Comparison of ENCODE assay signal across 8 cellular contexts in the genomic region with DNA sequence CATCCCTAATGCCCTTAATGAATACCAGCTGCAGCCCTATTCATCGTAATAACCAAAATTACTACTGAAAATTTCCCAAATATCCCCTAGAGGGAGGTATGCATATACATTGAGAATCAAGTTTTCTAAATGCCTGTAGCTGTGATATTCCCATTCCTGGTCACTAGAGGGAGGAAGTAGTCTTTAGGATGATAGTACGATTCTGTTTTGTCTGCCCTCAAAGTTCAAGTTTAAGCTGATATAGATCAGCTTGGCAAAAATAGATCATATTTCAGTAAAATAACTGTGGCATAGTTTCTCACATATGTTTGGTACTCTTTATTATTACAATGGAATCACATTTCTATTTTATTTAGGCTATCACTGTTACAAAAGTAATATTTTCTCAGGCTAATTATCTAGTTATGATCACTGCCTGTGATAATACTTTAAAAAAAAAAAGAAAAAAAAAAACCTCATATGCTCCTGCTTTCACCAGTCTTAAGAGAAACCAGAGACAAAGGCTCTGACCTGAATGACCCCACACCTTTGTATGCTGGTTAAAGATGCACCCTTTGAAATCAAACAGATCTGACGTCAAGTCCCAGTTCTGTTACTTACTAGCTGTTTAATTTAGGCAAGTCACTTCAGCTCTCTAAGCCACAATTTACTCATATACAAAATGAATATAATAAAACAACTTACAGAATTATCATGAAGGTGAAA. TPM values are rescaled to one million over a fixed set of nuclear protein-coding genes. Genes with fewer than 3 reads are reported as not detected.
DNase-seq lines count a peak whose midpoint lies in the region; ATAC-seq and TF ChIP-seq lines count a peak whose summit lies in the region.

No MANE protein-coding gene starts in this region.

- no peak overlapping the region for H3K4me2 ChIP-seq in OCI-LY7 (ENCODE audit: low read length)

- DNase-seq in activated CD4-positive, CD25-positive, alpha-beta regulatory T cell (lab: John Stamatoyannopoulos, UW), result no peak
- peak; percentile 70 for DNase-seq in Jurkat, Clone E6-1 (ENCODE audit: low read depth, low spot score)
- DNase-seq in OCI-LY7 (ENCODE audit: low spot score) (peak; percentile 77), choroid plexus epithelial cell (ENCODE audit: low read depth) (peak; percentile 91), lower lobe of right lung (no peak), nucleus accumbens (lab: John Stamatoyannopoulos, UW) (no peak)

- H3K79me2 ChIP-seq in OCI-LY7 (ENCODE audit: insufficient read depth, low read depth, low read length), result no peaks in the 10 kb centered on the region

- H3K9me2 ChIP-seq in OCI-LY7 (ENCODE audit: insufficient read depth, low read length), result no peaks in the 10 kb centered on the region

- intact Hi-C loops in OCI-LY7 (cut with micrococcal nuclease; ENCODE audit: unreplicated experiment) (no loop called here), lower lobe of right lung (cut with DNase I) (no loop called here)

- TF ChIP-seq CTCF in OCI-LY7 (conservative IDR thresholded peaks at IDR 0.05; ENCODE audit: low read length) (peak; percentile 94), choroid plexus epithelial cell (conservative IDR thresholded peaks at IDR 0.05; ENCODE audit: low read depth, low read length) (peak; percentile 79), lower lobe of right lung (IDR thresholded peaks at IDR 0.05) (peak; percentile 75)

- no peaks in the 10 kb centered on the region for H3K9me3 ChIP-seq in OCI-LY7 (ENCODE audit: low read length)
- no peaks in the 10 kb centered on the region for H3K9me3 ChIP-seq in lower lobe of right lung

- ATAC-seq in activated CD4-positive, CD25-positive, alpha-beta regulatory T cell treated with anti-CD3 and anti-CD28 coated beads, Interleukin-2, amount 50 U/mL, for 24 hours, result peak; percentile 47 to 52
- ATAC-seq in GM21737 (IDR thresholded peaks at IDR 0.05; ENCODE audit: unreplicated experiment), result peak; percentile 85
- peak; percentile 80 to 86 for ATAC-seq in lower lobe of right lung

- no peak overlapping the region for H3K4me3 ChIP-seq in Jurkat, Clone E6-1 (ENCODE audit: low read length)
- no peak overlapping the region for H3K4me3 ChIP-seq in OCI-LY7 (ENCODE audit: low read depth, low read length, poor library complexity, severe bottlenecking)
- no peak overlapping the region for H3K4me3 ChIP-seq in choroid plexus epithelial cell (ENCODE audit: low read depth, low read length)
- H3K4me3 ChIP-seq in lower lobe of right lung, result no peak overlapping the region

- no TSS peak for BruUV-seq in OCI-LY7 (replicated peaks; lab: Mats Ljungman, UMichigan)

- H3K4me1 ChIP-seq in OCI-LY7 (ENCODE audit: insufficient read depth, low read length, poor library complexity, severe bottlenecking) (peaks cover 6% of the 10 kb centered on the region), lower lobe of right lung (peaks cover 9% of the 10 kb centered on the region)

- H3K36me3 ChIP-seq in OCI-LY7 (ENCODE audit: insufficient read depth, low read length) (peaks cover 9% of the 10 kb centered on the region), lower lobe of right lung (peaks cover 24% of the 10 kb centered on the region)

- CTCF ChIA-PET in OCI-LY7 (lab: Charles Lee; ENCODE audit: unreplicated experiment), result interaction anchor here (0.6 to 2.0 kb wide), 6 partner anchors 10 to 304 kb away, joined by 3 to 6 read pairs (median 4); no protein-coding TSS in a partner anchor

- 0 out of 2 replicates have a peak, but pooled peaks cover 5% of the 10 kb centered on the region for H4K20me1 ChIP-seq in OCI-LY7 (ENCODE audit: insufficient read depth, low read length)

- no peaks in the 10 kb centered on the region for H3K27me3 ChIP-seq in lower lobe of right lung (ENCODE audit: low read depth)

- POLR2A ChIA-PET in OCI-LY7 (lab: Charles Lee), result interaction anchor here (0.7 to 1.5 kb wide), 7 partner anchors 9 to 356 kb away, joined by 3 to 6 read pairs (median 4); partner anchors contain the start of gene TSPYL1

- no peak overlapping the region for H3K27ac ChIP-seq in OCI-LY7 (ENCODE audit: low read depth, low read length, poor library complexity, severe bottlenecking)
- no peak overlapping the region for H3K27ac ChIP-seq in lower lobe of right lung

- H2AFZ ChIP-seq in OCI-LY7 (ENCODE audit: low read length), result no peak overlapping the region

RNA-seq across cellular contexts. Expression of gene TSPYL1, which starts 11.0 kb away (rescaled TPM):
- 20.6 TPM for polyA plus RNA-seq in Jurkat, Clone E6-1 (2012; ENCODE audit: insufficient read depth, insufficient read length)
- 32.8 and 33.3 TPM in 2 replicates for total RNA-seq in OCI-LY7 (2014; rRNA removed; shearing (Covaris generic))
- total RNA-seq in OCI-LY7 (2022) (50.3 and 55.3 TPM in 2 replicates), lower lobe of right lung (72.7 TPM)

RNA-seq across cellular contexts. Expression of gene TSPYL4, which starts 14.9 kb away (rescaled TPM):
- polyA plus RNA-seq in Jurkat, Clone E6-1 (2012; ENCODE audit: insufficient read depth, insufficient read length), result 16.5 TPM
- 12.6 and 14.8 TPM in 2 replicates for total RNA-seq in OCI-LY7 (2014; rRNA removed; shearing (Covaris generic))
- total RNA-seq in OCI-LY7 (2022), result 16.2 and 17.6 TPM in 2 replicates
- 12.8 TPM for total RNA-seq in lower lobe of right lung

Comparison
In these comparisons a context has a peak if more than half of its experiments do, and no peak if none do; other contexts are left out.
1. DNase-seq: peak in Jurkat, Clone E6-1 (single experiment), OCI-LY7 (single experiment) and choroid plexus epithelial cell (single experiment); none in activated CD4-positive, CD25-positive, alpha-beta regulatory T cell (0 of 4), lower lobe of right lung (single experiment) and nucleus accumbens (0 of 56).
2. Peak in every context shown above with its lines, with median percentiles within 50 percentile points of each other: ATAC-seq and CTCF ChIP-seq.